1 cellular context compared by ENCODE assay signal in the genomic region with DNA sequence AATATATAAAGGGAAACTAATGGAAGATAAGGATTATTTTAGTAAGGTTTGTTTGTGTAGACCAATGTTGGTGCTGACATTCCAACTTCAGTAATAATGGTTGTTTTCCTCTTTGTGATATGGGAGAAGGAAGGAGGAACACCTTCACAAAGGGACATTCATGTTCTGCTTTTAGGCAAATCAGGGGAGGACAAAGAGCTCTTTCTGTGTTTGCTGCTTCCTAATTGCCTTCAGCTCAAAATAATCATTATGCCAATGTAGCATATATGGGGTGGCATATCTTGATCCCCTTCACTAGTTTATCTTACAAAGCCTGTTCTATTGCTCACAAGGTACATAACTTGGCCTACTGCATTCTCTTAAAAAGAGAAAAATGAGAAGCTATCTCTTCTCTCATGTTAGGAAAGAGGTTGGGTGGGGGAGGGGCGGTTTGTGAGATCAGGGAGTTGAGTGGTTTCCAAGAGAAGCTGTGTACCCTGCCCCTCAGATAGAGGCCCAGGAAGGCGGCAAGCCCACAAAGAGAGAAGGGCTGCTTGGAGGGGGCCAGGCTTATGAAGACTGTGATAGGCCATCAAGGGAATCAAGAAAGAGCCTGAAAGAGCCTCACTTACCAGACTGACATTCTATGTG.
TF ChIP-seq lines count a peak whose summit lies in the region.

No MANE protein-coding gene starts in this region.

TF ChIP-seq in endothelial cell of umbilical vein, 7 proteins besides CTCF, POLR2A, EP300 and RAD21:
- no peak for TF ChIP-seq POLR2AphosphoS5 (IDR thresholded peaks at IDR 0.05; ENCODE audit: insufficient read depth, low read depth, low read length)
- TF ChIP-seq, protein P1, sequence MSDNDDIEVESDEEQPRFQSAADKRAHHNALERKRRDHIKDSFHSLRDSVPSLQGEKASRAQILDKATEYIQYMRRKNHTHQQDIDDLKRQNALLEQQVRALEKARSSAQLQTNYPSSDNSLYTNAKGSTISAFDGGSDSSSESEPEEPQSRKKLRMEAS (IDR thresholded peaks at IDR 0.05; ENCODE audit: insufficient read depth, insufficient read length), result no peak
- TF ChIP-seq MYC (IDR thresholded peaks at IDR 0.05; ENCODE audit: low read depth, low read length), result no peak
- no peak for TF ChIP-seq EZH2 (IDR thresholded peaks at IDR 0.05; ENCODE audit: borderline replicate concordance, low read depth, low read length, severe bottlenecking)
TF ChIP-seq in endothelial cell of umbilical vein: peak in this region for 0.
